ENCODE assay signal across 8 cellular contexts in the genomic region with DNA sequence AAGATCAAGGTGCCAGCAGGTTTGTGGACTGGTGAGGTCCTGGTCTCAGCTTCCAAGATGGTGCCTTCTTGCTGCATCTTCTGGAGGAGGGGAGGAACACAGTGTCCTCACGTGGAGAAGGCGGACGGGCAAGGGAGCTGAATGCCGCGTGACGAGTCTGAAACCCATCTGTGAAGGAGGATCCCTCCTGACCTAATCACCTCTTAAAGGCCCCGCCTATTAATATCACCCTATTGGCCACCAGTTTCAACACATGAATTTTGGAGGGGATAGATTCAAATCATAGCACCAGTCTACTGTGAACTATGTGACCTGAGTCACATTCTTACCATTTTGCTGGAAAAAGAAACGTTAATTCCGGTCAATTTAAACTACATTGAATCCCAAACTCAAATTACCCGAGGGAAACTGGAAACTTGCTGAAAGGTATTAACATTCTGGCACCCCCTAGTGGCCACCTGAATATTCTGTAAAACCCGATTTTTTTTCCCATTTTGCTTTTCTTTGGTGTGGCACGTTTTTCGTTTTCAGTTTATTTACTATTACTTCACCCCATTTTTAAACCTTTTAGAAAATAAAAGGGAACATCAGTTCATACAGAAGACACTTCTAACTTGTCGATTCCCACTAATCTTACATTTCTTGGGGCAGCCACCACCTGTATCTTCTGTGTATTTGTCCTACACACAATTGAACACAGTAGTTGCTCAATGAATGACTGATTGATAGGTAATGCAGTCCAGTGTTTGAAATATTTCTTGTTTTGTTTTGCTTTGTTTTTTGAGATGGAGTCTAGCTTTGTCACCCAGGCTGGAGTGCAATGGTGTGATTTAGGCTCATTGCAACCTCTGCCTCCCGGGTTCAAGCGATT. TPM values are rescaled to one million over a fixed set of nuclear protein-coding genes. Genes with fewer than 3 reads are reported as not detected.
A peak's percentile ranks its signal among the peaks of the same experiment; 100 is the strongest.
DNase-seq lines count a peak whose midpoint lies in the region; ATAC-seq and TF ChIP-seq lines count a peak whose summit lies in the region.

No MANE protein-coding gene starts in this region.

- no peaks in the 10 kb centered on the region for H3K27me3 Mint-ChIP-seq in activated T-cell treated with anti-CD3 and anti-CD28 coated beads, Interleukin-2, amount 50 U/mL, for 24 hours

- intact Hi-C loops in prostate gland (cut with DNase I), result no loop called here

- no peaks in the 10 kb centered on the region for H3K36me3 ChIP-seq in prostate gland

- ATAC-seq in HG02798 (IDR thresholded peaks at IDR 0.05; ENCODE audit: poor library complexity, unreplicated experiment), result peak; percentile 58

- DNase-seq in activated T-cell treated with anti-CD3 and anti-CD28 coated beads for 24 hours (ENCODE audit: low read depth) (peak; percentile 20), NCI-H460 (ENCODE audit: extremely low read depth, low read depth) (peak; percentile 26), foreskin fibroblast (peak in 1 of 2 donors; percentile 73), prostate gland (ENCODE audit: low spot score) (no peak), NCI-H187 treated with DMSO at 0.1 percent for 48 hours (lab: John Stamatoyannopoulos, UW) (no peak)
- no peak for DNase-seq in activated T-cell treated with anti-CD3 and anti-CD28 coated beads, Interleukin-2, amount 50 U/mL, for 24 hours
- DNase-seq in activated CD8-positive, alpha-beta memory T cell treated with anti-CD3 and anti-CD28 coated beads, Interleukin-2, amount 50 U/mL, for 4 hours, result peak; percentile 36

- peaks cover 7% of the 10 kb centered on the region for H3K4me1 Mint-ChIP-seq in activated T-cell treated with anti-CD3 and anti-CD28 coated beads, Interleukin-2, amount 50 U/mL, for 24 hours (ENCODE audit: low read depth)

- no peak for TF ChIP-seq POLR2A in prostate gland (IDR thresholded peaks at IDR 0.05)

- no peaks in the 10 kb centered on the region for H3K9me3 Mint-ChIP-seq in activated T-cell treated with anti-CD3 and anti-CD28 coated beads, Interleukin-2, amount 50 U/mL, for 24 hours

- no peaks in the 10 kb centered on the region for H3K4me1 ChIP-seq in prostate gland (replicated peaks)

- H3K4me3 Mint-ChIP-seq in activated T-cell treated with anti-CD3 and anti-CD28 coated beads, Interleukin-2, amount 50 U/mL, for 24 hours, result no peak overlapping the region

- 41% methylated on average over 16 of the region's 16 CpGs for WGBS in prostate gland

- no peaks in the 10 kb centered on the region for H3K9me3 ChIP-seq in prostate gland

- no peaks in the 10 kb centered on the region for H3K27me3 ChIP-seq in prostate gland (replicated peaks; ENCODE audit: insufficient read depth)

- no peak overlapping the region for H3K27ac ChIP-seq in prostate gland

- H3K4me3 ChIP-seq in foreskin fibroblast (ENCODE audit: low read depth in 1 of 2, low read length in 2 of 2) (no peak overlapping the region), prostate gland (no peak overlapping the region)

- no peaks in the 10 kb centered on the region for H3K36me3 Mint-ChIP-seq in activated T-cell treated with anti-CD3 and anti-CD28 coated beads, Interleukin-2, amount 50 U/mL, for 24 hours (ENCODE audit: low read depth)

- TF ChIP-seq CTCF in foreskin fibroblast (IDR thresholded peaks at IDR 0.05; ENCODE audit: low read depth, low read length), result peak; percentile 60
- TF ChIP-seq CTCF in prostate gland (IDR thresholded peaks at IDR 0.05), result peak; percentile 34 to 86 (median 56)

- H3K27ac Mint-ChIP-seq in activated T-cell treated with anti-CD3 and anti-CD28 coated beads, Interleukin-2, amount 50 U/mL, for 24 hours, result no peak overlapping the region

RNA-seq across cellular contexts. Expression of gene CCDC170, which starts 17.9 kb away (rescaled TPM):
- not detected in 2 replicates for total RNA-seq in NCI-H460 (2014; rRNA removed; shearing (Covaris generic))
- polyA plus RNA-seq in NCI-H460 (2014; cell fraction: nucleus; rRNA removed), result not detected in 2 replicates
- total RNA-seq in prostate gland, result under 1 TPM; 0.32 to 0.85 TPM

RNA-seq across cellular contexts. Expression of gene RMND1, which starts 24.0 kb away (rescaled TPM):
- 19.7 and 27.4 TPM in 2 replicates for total RNA-seq in NCI-H460 (2014; rRNA removed; shearing (Covaris generic))
- 7.5 and 12.9 TPM in 2 replicates for polyA plus RNA-seq in NCI-H460 (2014; cell fraction: nucleus; rRNA removed)
- 10 to 100 TPM; 17.1 to 22.9 TPM for total RNA-seq in prostate gland

Comparison
In these comparisons a context has a peak if more than half of its experiments do, and no peak if none do; other contexts are left out.
1. DNase-seq: peak in activated T-cell treated with anti-CD3 and anti-CD28 coated beads for 24 hours (single experiment), NCI-H460 (single experiment) and activated CD8-positive, alpha-beta memory T cell treated with anti-CD3 and anti-CD28 coated beads, Interleukin-2, amount 50 U/mL, for 4 hours (single experiment); none in activated T-cell treated with anti-CD3 and anti-CD28 coated beads, Interleukin-2, amount 50 U/mL, for 24 hours (single experiment), prostate gland (single experiment) and NCI-H187 treated with DMSO at 0.1 percent for 48 hours (single experiment).